In genomic region chr19:56066152-56067023, GRCh38 we compare ENCODE assay signal across 8 cellular contexts. TPM values are rescaled to one million over a fixed set of nuclear protein-coding genes. Genes with fewer than 3 reads are reported as not detected.
A peak's percentile ranks its signal among the peaks of the same experiment; 100 is the strongest.
DNase-seq lines count a peak whose midpoint lies in the region; ATAC-seq and TF ChIP-seq lines count a peak whose summit lies in the region.

No MANE protein-coding gene starts in this region.

- H2BK5ac ChIP-seq in H9 (ENCODE audit: insufficient read length, low read length), result no peak overlapping the region

- H3K14ac ChIP-seq in H9 (ENCODE audit: insufficient read depth, low read length), result no peak overlapping the region

- H3K9me3 Mint-ChIP-seq in CD4-positive, alpha-beta T cell, result no peaks in the 10 kb centered on the region
- peaks cover 32 to 40% of the 10 kb centered on the region in 2 experiments for H3K9me3 Mint-ChIP-seq in H9
- no peaks in the 10 kb centered on the region for H3K9me3 Mint-ChIP-seq in effector memory CD8-positive, alpha-beta T cell

- H3K27me3 ChIP-seq in CD4-positive, alpha-beta T cell (ENCODE audit: control insufficient read depth, insufficient read depth, low read length), result peaks cover 9% of the 10 kb centered on the region
- H3K27me3 ChIP-seq in H9 (ENCODE audit: insufficient read depth, low read length), result no peaks in the 10 kb centered on the region; the same call in 1 of the 2 replicates

- intact Hi-C loops in CD4-positive, alpha-beta T cell (cut with DNase I, micrococcal nuclease), result loop anchor here (1.0 to 10.0 kb wide), 7 partner anchors 106 to 1028 kb away; no protein-coding TSS in a partner anchor

- H3K4me1 ChIP-seq in H9 (ENCODE audit: insufficient read depth, low read length), result no peaks in the 10 kb centered on the region

- CTCF ChIA-PET in CD4-positive, alpha-beta T cell (lab: Charles Lee), result interaction anchor here (0.7 to 1.9 kb wide), 12 partner anchors 10 to 280 kb away, joined by 3 to 13 read pairs (median 4); no protein-coding TSS in a partner anchor

- TF ChIP-seq CTCF in CD4-positive, alpha-beta T cell (IDR thresholded peaks at IDR 0.05), result peak; percentile 90
- peak; percentile 94 for TF ChIP-seq CTCF in H9 (conservative IDR thresholded peaks at IDR 0.05)

- H3K36me3 Mint-ChIP-seq in CD4-positive, alpha-beta T cell (ENCODE audit: low read depth), result no peaks in the 10 kb centered on the region
- H3K36me3 Mint-ChIP-seq in H9 (ENCODE audit: insufficient read depth in 1 of 3, low read depth in 3 of 3), result peaks cover 0 to 11% (median 1%) of the 10 kb centered on the region in 3 experiments; a peak in 2 of 7 replicates
- H3K36me3 Mint-ChIP-seq in effector memory CD8-positive, alpha-beta T cell (ENCODE audit: insufficient read depth), result no peaks in the 10 kb centered on the region

- H2BK15ac ChIP-seq in H9 (ENCODE audit: low read depth, low read length), result no peak overlapping the region

- no peak overlapping the region for H3K27ac ChIP-seq in CD4-positive, alpha-beta T cell (ENCODE audit: low read depth, low read length)
- H3K27ac ChIP-seq in H9 (ENCODE audit: insufficient read length, low read depth, low read length), result no peak overlapping the region

- H4K5ac ChIP-seq in H9 (ENCODE audit: insufficient read length, low read depth, low read length), result no peak overlapping the region

- no peaks in the 10 kb centered on the region for H4K20me1 ChIP-seq in H9 (ENCODE audit: control insufficient read depth, insufficient read depth, insufficient read length)

- POLR2A ChIA-PET in CD4-positive, alpha-beta T cell (lab: Charles Lee), result no interaction called here

- no peaks in the 10 kb centered on the region for H3K79me2 ChIP-seq in H9 (ENCODE audit: insufficient read depth, low read length)

- peak; percentile 37 to 74 (median 50) for DNase-seq in CD4-positive, alpha-beta T cell
- DNase-seq in H9 (peak; percentile 79), NCI-H226 (peak; percentile 59), mucosa of gallbladder (ENCODE audit: low spot score) (peak; percentile 60), cerebellar nuclear complex (lab: John Stamatoyannopoulos, UW) (no peak)
- peak; percentile 10 to 50 for DNase-seq in activated CD8-positive, alpha-beta memory T cell treated with anti-CD3 and anti-CD28 coated beads for 1 hour (ENCODE audit: extremely low read depth in 1 of 2, low read depth in 1 of 2)
- peak; percentile 46 to 61 (median 50) for DNase-seq in effector memory CD8-positive, alpha-beta T cell
- peak; percentile 79 for DNase-seq in stimulated activated CD8-positive, alpha-beta memory T cell treated with anti-CD3 and anti-CD28 coated beads, Interleukin-4, amount 100 ng/mL, for 48 hours

- no peak overlapping the region for H2BK12ac ChIP-seq in H9 (ENCODE audit: insufficient read length, low read depth, low read length)

- H3K27me3 Mint-ChIP-seq in CD4-positive, alpha-beta T cell, result peaks cover 48% of the 10 kb centered on the region
- H3K27me3 Mint-ChIP-seq in H9 (ENCODE audit: low read depth), result peaks cover 27% of the 10 kb centered on the region
- H3K27me3 Mint-ChIP-seq in effector memory CD8-positive, alpha-beta T cell, result peaks cover 24 to 40% of the 10 kb centered on the region in 2 donors

- H2BK120ac ChIP-seq in H9 (ENCODE audit: low read depth, low read length, poor library complexity, severe bottlenecking), result no peak overlapping the region

- H3K23me2 ChIP-seq in H9 (ENCODE audit: insufficient read length, low read depth, low read length, poor library complexity, severe bottlenecking), result no peaks in the 10 kb centered on the region

- no peak overlapping the region for H3T11ph ChIP-seq in H9 (ENCODE audit: low read length)

- no peak overlapping the region for H3K18ac ChIP-seq in H9 (ENCODE audit: insufficient read length, low read depth, low read length)

- H3K4ac ChIP-seq in H9 (ENCODE audit: low read depth, low read length), result no peak overlapping the region

- H4K8ac ChIP-seq in H9 (replicated peaks; ENCODE audit: insufficient read length, low read depth, low read length), result no peak overlapping the region

- H3K4me1 Mint-ChIP-seq in CD4-positive, alpha-beta T cell (ENCODE audit: low read depth), result peaks cover 6% of the 10 kb centered on the region
- peaks cover 0 to 2% of the 10 kb centered on the region in 2 experiments; a peak in 1 of 4 replicates for H3K4me1 Mint-ChIP-seq in H9
- peaks cover 10 to 11% of the 10 kb centered on the region in 2 donors for H3K4me1 Mint-ChIP-seq in effector memory CD8-positive, alpha-beta T cell (ENCODE audit: low read depth in 2 of 2)

- no peak overlapping the region for H3K27ac Mint-ChIP-seq in CD4-positive, alpha-beta T cell
- no peak overlapping the region for H3K27ac Mint-ChIP-seq in H9
- peak overlapping the region; percentile 26 to 31 for H3K27ac Mint-ChIP-seq in effector memory CD8-positive, alpha-beta T cell

- H3K56ac ChIP-seq in H9 (ENCODE audit: insufficient read length, low read depth, low read length), result no peak overlapping the region

- H3K79me1 ChIP-seq in H9 (ENCODE audit: insufficient read depth, low read depth, low read length, poor library complexity, severe bottlenecking), result no peaks in the 10 kb centered on the region

- H3K4me2 ChIP-seq in H9 (ENCODE audit: insufficient read depth, insufficient read length, low read length), result peak overlapping the region; percentile 28

- no peak overlapping the region for H2AK5ac ChIP-seq in H9 (ENCODE audit: insufficient read length, low read length)

- H4K91ac ChIP-seq in H9 (ENCODE audit: insufficient read length, low read depth, low read length), result no peak overlapping the region

- peak; percentile 70 for ATAC-seq in CD4-positive, alpha-beta T cell (ENCODE audit: poor library complexity)
- peak; percentile 83 for ATAC-seq in effector memory CD8-positive, alpha-beta T cell (replicated peaks)

- no peak overlapping the region for H2AFZ ChIP-seq in H9 (ENCODE audit: low read length)

- H2BK20ac ChIP-seq in H9 (ENCODE audit: low read depth, low read length, poor library complexity, severe bottlenecking), result no peak overlapping the region

- no CpG with 5 or more reads among the region's 39 CpGs for WGBS in H9 (ENCODE audit: extremely low coverage, insufficient read length, low lambda C conversion rate)

- no peak overlapping the region for H3K23ac ChIP-seq in H9 (ENCODE audit: insufficient read length, low read depth, low read length)

- no peak overlapping the region for H3K4me3 Mint-ChIP-seq in CD4-positive, alpha-beta T cell
- H3K4me3 Mint-ChIP-seq in H9, result peak overlapping the region; percentile 54 to 71
- H3K4me3 Mint-ChIP-seq in effector memory CD8-positive, alpha-beta T cell, result peak overlapping the region; percentile 66 to 73

- H3K9ac ChIP-seq in H9 (ENCODE audit: extremely low read depth, insufficient read length, low read length), result no peak overlapping the region

- H3K9me3 ChIP-seq in CD4-positive, alpha-beta T cell (ENCODE audit: control insufficient read depth, low read length), result no peaks in the 10 kb centered on the region
- peaks cover 15% of the 10 kb centered on the region for H3K9me3 ChIP-seq in H9 (ENCODE audit: control insufficient read depth, low read depth, low read length)

RNA-seq across cellular contexts. Expression of gene ZNF787, which starts 54.7 kb away (rescaled TPM):
- total RNA-seq in CD4-positive, alpha-beta T cell, result 10 to 100 TPM; 11.4 to 11.5 TPM
- total RNA-seq in H9 (2021), result 54.6 and 55.8 TPM in 2 replicates
- 38.2 TPM for total RNA-seq in mucosa of gallbladder

Comparison
In these comparisons a context has a peak if more than half of its experiments do, and no peak if none do; other contexts are left out.
1. DNase-seq: peak in CD4-positive, alpha-beta T cell (10 of 10), H9 (single experiment), NCI-H226 (single experiment), activated CD8-positive, alpha-beta memory T cell treated with anti-CD3 and anti-CD28 coated beads for 1 hour (2 of 2), effector memory CD8-positive, alpha-beta T cell (3 of 3), mucosa of gallbladder (single experiment) and stimulated activated CD8-positive, alpha-beta memory T cell treated with anti-CD3 and anti-CD28 coated beads, Interleukin-4, amount 100 ng/mL, for 48 hours (single experiment); none in cerebellar nuclear complex (0 of 2).
2. H3K27ac Mint-ChIP-seq: peak in effector memory CD8-positive, alpha-beta T cell (2 of 2); none in CD4-positive, alpha-beta T cell (single experiment) and H9 (0 of 3).